Comparison of ENCODE assay signal across 8 cellular contexts in genomic region chr19:53521373-53522202, GRCh38. TPM values are rescaled to one million over a fixed set of nuclear protein-coding genes. Genes with fewer than 3 reads are reported as not detected.
DNase-seq lines count a peak whose midpoint lies in the region; ATAC-seq, FAIRE-seq and TF ChIP-seq lines count a peak whose summit lies in the region.

No MANE protein-coding gene starts in this region.

- peaks cover 39% of the 10 kb centered on the region for H3K4me1 Mint-ChIP-seq in brain

- no peaks in the 10 kb centered on the region for H3K36me3 ChIP-seq in mucosa of descending colon (ENCODE audit: low read depth)

- peaks cover 31% of the 10 kb centered on the region for H3K9me3 ChIP-seq in mucosa of descending colon

- H3K9me3 Mint-ChIP-seq in brain = peaks cover 4 to 27% (median 17%) of the 10 kb centered on the region in 5 experiments

- peak overlapping the region; percentile 93 to 100 (median 100) for H3K4me3 Mint-ChIP-seq in brain

- ATAC-seq in mucosa of descending colon (peak; percentile 4), HG03097 (IDR thresholded peaks at IDR 0.05; ENCODE audit: low FRiP score, unreplicated experiment) (no peak), GM21447 (IDR thresholded peaks at IDR 0.05; ENCODE audit: unreplicated experiment) (no peak)

- H3K4me1 ChIP-seq in mucosa of descending colon (ENCODE audit: low read depth) = peaks cover 5% of the 10 kb centered on the region

- peaks cover 31% of the 10 kb centered on the region for H3K36me3 Mint-ChIP-seq in brain

- TF ChIP-seq CTCF in 22Rv1 (IDR thresholded peaks at IDR 0.05) = no peak
- TF ChIP-seq CTCF in brain (conservative IDR thresholded peaks at IDR 0.05) = no peak
- TF ChIP-seq CTCF in mucosa of descending colon (IDR thresholded peaks at IDR 0.05) = no peak

- DNase-seq in HTR-8/SVneo (ENCODE audit: insufficient read length, low spot score) = no peak
- DNase-seq in mucosa of descending colon = peak in 1 of 3 donors; percentile 12
- DNase-seq in NK-92 treated with Interleukin-12 subunit alpha and Interleukin-12 subunit beta, amount 100 ng/mL, for 24 hours (lab: John Stamatoyannopoulos, UW) = no peak
- DNase-seq in H4 (ENCODE audit: low spot score) = no peak

- H3K27ac Mint-ChIP-seq in brain = peak overlapping the region in 3 of 5 experiments; percentile 95 to 98 (median 96)

- peak overlapping the region; percentile 89 for H3K27ac ChIP-seq in 22Rv1

- peak; percentile 13 for FAIRE-seq in HTR-8/SVneo (lab: Jason Lieb, UNC)

- H3K27me3 Mint-ChIP-seq in brain = peaks cover 6% of the 10 kb centered on the region

- H3K4me3 ChIP-seq in mucosa of descending colon = no peak overlapping the region

- intact Hi-C loops in mucosa of descending colon (cut with DNase I, micrococcal nuclease) = no loop called here

RNA-seq across cellular contexts. Expression of gene ZNF331, which starts 16.4 kb away (rescaled TPM):
- polyA plus RNA-seq in brain (ENCODE audit: insufficient read depth, low read depth, low replicate concordance) = 6.3 TPM
- total RNA-seq in mucosa of descending colon = 10 to 100 TPM in 1 of 3 donors, 1 to 10 TPM in 2; 4.6 to 18.8 (median 6.1) TPM
- total RNA-seq in H4 (2014; rRNA removed; shearing (Covaris generic)) = 4.0 and 6.6 TPM in 2 replicates

RNA-seq across cellular contexts. Expression of gene ZNF813, which starts 54.1 kb away (rescaled TPM):
- 0.53 TPM for polyA plus RNA-seq in brain (ENCODE audit: insufficient read depth, low read depth, low replicate concordance)
- total RNA-seq in mucosa of descending colon = 1 to 10 TPM; 3.7 to 4.5 (median 4.1) TPM
- 3.0 and 3.4 TPM in 2 replicates for total RNA-seq in H4 (2014; rRNA removed; shearing (Covaris generic))
